9 cellular contexts compared by ENCODE assay signal in the genomic region with DNA sequence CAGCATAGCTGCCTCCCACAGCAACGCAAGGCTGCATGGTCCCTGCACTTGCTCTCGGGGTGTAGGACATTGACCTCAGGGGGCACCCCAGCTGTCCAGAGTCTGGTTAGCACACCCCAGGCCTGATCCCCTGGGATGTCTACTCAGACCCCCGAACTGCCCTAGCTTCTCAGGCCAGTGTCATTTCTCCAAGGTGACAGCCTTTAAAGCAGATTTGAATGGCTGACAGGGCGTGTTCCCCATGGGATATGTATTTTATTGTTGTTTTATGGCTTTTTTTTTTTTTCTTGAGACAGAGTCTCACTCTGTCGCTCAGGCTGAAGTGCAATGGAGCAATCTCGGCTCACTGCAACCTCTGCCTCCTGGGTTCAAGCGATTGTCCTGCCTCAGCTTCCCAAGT. TPM values are rescaled to one million over a fixed set of nuclear protein-coding genes. Genes with fewer than 3 reads are reported as not detected.
DNase-seq lines count a peak whose midpoint lies in the region; ATAC-seq and TF ChIP-seq lines count a peak whose summit lies in the region.
"Had no signal": no experiment of that assay in that cellular context is flagged by ENCODE, and none has a peak within 500 bp of the region (broad histone marks: within the 10 kb centered on the region; RNA-seq: fewer than 3 reads in every experiment).

No MANE protein-coding gene starts in this region.

- H3K4me2 ChIP-seq in OCI-LY1 (ENCODE audit: low read length) (peak overlapping the region; percentile 96), hepatocyte (peak overlapping the region; percentile 86)

- WGBS in hepatocyte (ENCODE audit: low lambda C conversion rate, missing lambda C conversion rate), result 75% methylated on average over 7 of the region's 7 CpGs
- WGBS in psoas muscle, 3 donors, result 59 to 81% (median 60%) methylated on average over 7 of the region's 7 CpGs

- no peaks in the 10 kb centered on the region for H3K27me3 ChIP-seq in OCI-LY1 (ENCODE audit: insufficient read depth, low read length)
- no peaks in the 10 kb centered on the region for H3K27me3 ChIP-seq in hepatocyte
- H3K27me3 ChIP-seq in psoas muscle (ENCODE audit: insufficient read depth in 3 of 3, low read length in 2 of 3), result no peaks in the 10 kb centered on the region

- peak overlapping the region; percentile 92 for H3K4me3 ChIP-seq in OCI-LY1 (ENCODE audit: low read depth, low read length, poor library complexity, severe bottlenecking)
- no peak overlapping the region for H3K4me3 ChIP-seq in hepatocyte
- H3K4me3 ChIP-seq in psoas muscle, result peak overlapping the region; percentile 72

- ATAC-seq in psoas muscle, result no peak
- ATAC-seq in GM19463 (IDR thresholded peaks at IDR 0.05; ENCODE audit: unreplicated experiment), result no peak
- ATAC-seq: activated T-cell treated with anti-CD3 and anti-CD28 coated beads, Interleukin-2, amount 50 U/mL, for 72 hours had no signal

- peaks cover 2 to 3% of the 10 kb centered on the region in 2 donors for H3K36me3 Mint-ChIP-seq in CD14-positive monocyte

- no peak overlapping the region for H2AFZ ChIP-seq in OCI-LY1 (ENCODE audit: low read length)
- no peak overlapping the region for H2AFZ ChIP-seq in hepatocyte

- peaks cover 46% of the 10 kb centered on the region for H3K4me1 Mint-ChIP-seq in CD14-positive monocyte

- H3K4me3 Mint-ChIP-seq in CD14-positive monocyte, result peak overlapping the region; percentile 78 to 89
- H3K4me3 Mint-ChIP-seq: activated T-cell treated with anti-CD3 and anti-CD28 coated beads, Interleukin-2, amount 50 U/mL, for 72 hours had no signal

- no peaks in the 10 kb centered on the region for H3K9me3 ChIP-seq in OCI-LY1 (ENCODE audit: low read length)
- no peaks in the 10 kb centered on the region for H3K9me3 ChIP-seq in hepatocyte (ENCODE audit: low read depth)
- no peaks in the 10 kb centered on the region for H3K9me3 ChIP-seq in psoas muscle

- H3K27ac Mint-ChIP-seq in CD14-positive monocyte, result peak overlapping the region in 5 of 7 donors; percentile 13 to 98 (median 98)
- H3K27ac Mint-ChIP-seq: activated T-cell treated with anti-CD3 and anti-CD28 coated beads, Interleukin-2, amount 50 U/mL, for 72 hours had no signal

- peaks cover 1 to 5% (median 2%) of the 10 kb centered on the region in 3 donors for H3K27me3 Mint-ChIP-seq in CD14-positive monocyte (ENCODE audit: low read depth in 3 of 3)

- H4K20me1 ChIP-seq in OCI-LY1 (ENCODE audit: insufficient read depth, low read length), result no peaks in the 10 kb centered on the region
- H4K20me1 ChIP-seq in hepatocyte (ENCODE audit: insufficient read depth, poor library complexity, severe bottlenecking), result no peaks in the 10 kb centered on the region

- H3K27ac ChIP-seq in OCI-LY1 (ENCODE audit: low read depth, low read length, poor library complexity, severe bottlenecking) (peak overlapping the region; percentile 100), hepatocyte (peak overlapping the region; percentile 100), psoas muscle (peak overlapping the region; percentile 97)

- H3K9ac ChIP-seq in OCI-LY1 (ENCODE audit: low read length), result peak overlapping the region; percentile 100; the same call in 1 of the 2 replicates

- H3K4me1 ChIP-seq in OCI-LY1 (ENCODE audit: insufficient read depth, low read length, severe bottlenecking) (peaks cover 72% of the 10 kb centered on the region), hepatocyte (ENCODE audit: insufficient read depth) (peaks cover 44% of the 10 kb centered on the region), psoas muscle (peaks cover 29% of the 10 kb centered on the region)

- TF ChIP-seq CTCF in CD14-positive monocyte (IDR thresholded peaks at IDR 0.05), result no peak
- no peak for TF ChIP-seq CTCF in OCI-LY1 (IDR thresholded peaks at IDR 0.05; ENCODE audit: low read length)
- TF ChIP-seq CTCF in hepatocyte (IDR thresholded peaks at IDR 0.05; ENCODE audit: poor library complexity), result no peak
- no peak for TF ChIP-seq CTCF in psoas muscle (IDR thresholded peaks at IDR 0.05)

- peaks cover 10% of the 10 kb centered on the region; the same call in 1 of the 2 replicates for H3F3A ChIP-seq in OCI-LY1 (ENCODE audit: insufficient read depth, low read length)

- no peak for DNase-seq in CD14-positive monocyte (ENCODE audit: low spot score)
- no peak for DNase-seq in hepatocyte (ENCODE audit: low spot score)
- DNase-seq in psoas muscle, result no peak
- no peak for DNase-seq in anterior cingulate cortex (lab: John Stamatoyannopoulos, UW)
- no peak for DNase-seq in stimulated activated CD4-positive, alpha-beta T cell treated with anti-CD3 and anti-CD28 coated beads, Interleukin-2, amount 100 ng/mL, for 48 hours
- no peak for DNase-seq in AG08396 (ENCODE audit: low spot score)
- DNase-seq: activated T-cell treated with anti-CD3 and anti-CD28 coated beads, Interleukin-2, amount 50 U/mL, for 72 hours had no signal

- H3K79me2 ChIP-seq in OCI-LY1 (ENCODE audit: insufficient read depth, low read length) (peaks cover 12% of the 10 kb centered on the region; the same call in 1 of the 2 replicates), hepatocyte (no peaks in the 10 kb centered on the region)

- H3K9me2 ChIP-seq in OCI-LY1 (ENCODE audit: low read depth, low read length) (no peaks in the 10 kb centered on the region), hepatocyte (replicated peaks; ENCODE audit: insufficient read depth) (no peaks in the 10 kb centered on the region)

- H3K36me3 ChIP-seq in OCI-LY1 (ENCODE audit: insufficient read depth, low read length) (peaks cover 18% of the 10 kb centered on the region; the same call in 1 of the 2 replicates), hepatocyte (replicated peaks; ENCODE audit: insufficient read depth, low read depth) (no peaks in the 10 kb centered on the region), psoas muscle (ENCODE audit: insufficient read depth in 1 of 2, low read depth in 1 of 2) (no peaks in the 10 kb centered on the region)

- intact Hi-C loops in CD14-positive monocyte (cut with micrococcal nuclease) (no loop called here), psoas muscle (cut with DNase I) (loop anchor here in 1 of 2 donors (2.0 kb wide), 1 partner anchor 53 kb away; no protein-coding TSS in a partner anchor)

- H3K9me3 Mint-ChIP-seq in CD14-positive monocyte, result no peaks in the 10 kb centered on the region

RNA-seq across cellular contexts. Expression of a gene that starts 40.8 kb away (rescaled TPM):
- polyA plus RNA-seq in CD14-positive monocyte, result 1,000 to 10,000 TPM; 1,072 to 1,127 TPM
- total RNA-seq in hepatocyte, result 615 and 727 TPM in 2 replicates
- 597 and 705 TPM in 2 replicates for polyA plus RNA-seq in hepatocyte
- 100 to 1,000 TPM; 124 to 263 (median 168) TPM for total RNA-seq in psoas muscle
- polyA plus RNA-seq in psoas muscle, result 100 to 1,000 TPM; 210 to 347 (median 274) TPM
